12 cellular contexts compared by ENCODE assay signal in genomic region chr7:66894463-66895080, GRCh38. TPM values are rescaled to one million over a fixed set of nuclear protein-coding genes. Genes with fewer than 3 reads are reported as not detected.
DNase-seq lines count a peak whose midpoint lies in the region; ATAC-seq and TF ChIP-seq lines count a peak whose summit lies in the region.
"Had no signal": no experiment of that assay in that cellular context is flagged by ENCODE, and none has a peak within 500 bp of the region (broad histone marks: within the 10 kb centered on the region; RNA-seq: fewer than 3 reads in every experiment).

No MANE protein-coding gene starts in this region.

- no peaks in the 10 kb centered on the region for H3K27me3 ChIP-seq in endodermal cell (ENCODE audit: control insufficient read depth, insufficient read depth, low read length, poor library complexity, severe bottlenecking)
- H3K27me3 ChIP-seq in psoas muscle (ENCODE audit: insufficient read depth in 3 of 3, low read length in 2 of 3) = no peaks in the 10 kb centered on the region
- H3K27me3 ChIP-seq: sigmoid colon had no signal

- peak; percentile 18 for DNase-seq in activated naive CD4-positive, alpha-beta T cell treated with anti-CD3 and anti-CD28 coated beads for 36 hours
- no peak for DNase-seq in activated naive CD4-positive, alpha-beta T cell treated with Interleukin-2 at 50 U/mL for 16 hours
- DNase-seq in NCI-H2196 treated with DMSO at 0.1 percent for 48 hours (lab: John Stamatoyannopoulos, UW; ENCODE audit: unreplicated experiment) = peak; percentile 15
- DNase-seq in endodermal cell = peak; percentile 91
- DNase-seq in psoas muscle = no peak
- no peak for DNase-seq in NCI-H82 (lab: John Stamatoyannopoulos, UW)
- DNase-seq: activated CD4-positive, alpha-beta T cell treated with anti-CD3 and anti-CD28 coated beads for 4 hours; COR-L47; HFFc6 had no signal

- CTCF ChIA-PET in activated naive CD4-positive, alpha-beta T cell treated with anti-CD3 and anti-CD28 coated beads for 36 hours (lab: Charles Lee) = interaction anchor here (0.7 to 1.6 kb wide), 5 partner anchors 9 to 67 kb away, joined by 3 to 4 read pairs (median 4); no protein-coding TSS in a partner anchor

- H3K9ac ChIP-seq in endodermal cell (ENCODE audit: extremely low read depth, low read length, poor library complexity, severe bottlenecking) = no peak overlapping the region

- H3K27ac ChIP-seq in endodermal cell (ENCODE audit: low read depth, low read length) = no peak overlapping the region
- no peak overlapping the region for H3K27ac ChIP-seq in psoas muscle
- H3K27ac ChIP-seq: sigmoid colon had no signal

- H3K27ac Mint-ChIP-seq in activated naive CD4-positive, alpha-beta T cell treated with anti-CD3 and anti-CD28 coated beads for 36 hours = no peak overlapping the region
- H3K27ac Mint-ChIP-seq in endodermal cell = no peak overlapping the region
- H3K27ac Mint-ChIP-seq: HFFc6 had no signal

- intact Hi-C loops in activated naive CD4-positive, alpha-beta T cell treated with anti-CD3 and anti-CD28 coated beads for 36 hours (cut with micrococcal nuclease) = no loop called here
- intact Hi-C loops in psoas muscle (cut with DNase I) = no loop called here

- peaks cover 9% of the 10 kb centered on the region for H3K36me3 ChIP-seq in endodermal cell (ENCODE audit: control insufficient read depth, insufficient read depth, low read length)
- peaks cover 0 to 74% of the 10 kb centered on the region in 2 donors for H3K36me3 ChIP-seq in psoas muscle (ENCODE audit: insufficient read depth in 1 of 2, low read depth in 1 of 2)

- H3K9me3 ChIP-seq in endodermal cell (ENCODE audit: control insufficient read depth, low read length) (no peaks in the 10 kb centered on the region), psoas muscle (no peaks in the 10 kb centered on the region)
- H3K9me3 ChIP-seq: sigmoid colon had no signal

- H3K4me1 Mint-ChIP-seq in activated naive CD4-positive, alpha-beta T cell treated with anti-CD3 and anti-CD28 coated beads for 36 hours (ENCODE audit: low read depth) = no peaks in the 10 kb centered on the region
- H3K4me1 Mint-ChIP-seq in endodermal cell = peaks cover 3% of the 10 kb centered on the region

- no peaks in the 10 kb centered on the region for H3K27me3 Mint-ChIP-seq in activated naive CD4-positive, alpha-beta T cell treated with anti-CD3 and anti-CD28 coated beads for 36 hours (ENCODE audit: low read depth)
- H3K27me3 Mint-ChIP-seq in endodermal cell (ENCODE audit: insufficient read depth) = no peaks in the 10 kb centered on the region

- no peaks in the 10 kb centered on the region for H3K9me3 Mint-ChIP-seq in activated naive CD4-positive, alpha-beta T cell treated with anti-CD3 and anti-CD28 coated beads for 36 hours
- H3K9me3 Mint-ChIP-seq in endodermal cell = no peaks in the 10 kb centered on the region
- H3K9me3 Mint-ChIP-seq: HFFc6 had no signal

- H3K4me1 ChIP-seq in endodermal cell (ENCODE audit: control insufficient read depth, insufficient read depth, low read length) = no peaks in the 10 kb centered on the region
- no peaks in the 10 kb centered on the region for H3K4me1 ChIP-seq in psoas muscle
- H3K4me1 ChIP-seq: sigmoid colon had no signal

- H3K36me3 Mint-ChIP-seq in activated naive CD4-positive, alpha-beta T cell treated with anti-CD3 and anti-CD28 coated beads for 36 hours (ENCODE audit: low read depth) = peaks cover 3% of the 10 kb centered on the region
- peaks cover 11% of the 10 kb centered on the region for H3K36me3 Mint-ChIP-seq in endodermal cell (ENCODE audit: low read depth)

- H3K4me3 ChIP-seq in endodermal cell (ENCODE audit: low read length) (no peak overlapping the region), psoas muscle (no peak overlapping the region)
- H3K4me3 ChIP-seq: sigmoid colon had no signal

- H3K4me3 Mint-ChIP-seq in activated naive CD4-positive, alpha-beta T cell treated with anti-CD3 and anti-CD28 coated beads for 36 hours = no peak overlapping the region
- H3K4me3 Mint-ChIP-seq in endodermal cell = no peak overlapping the region
- H3K4me3 Mint-ChIP-seq: HFFc6 had no signal

- ATAC-seq in psoas muscle = no peak
- ATAC-seq in GM19035 (IDR thresholded peaks at IDR 0.05; ENCODE audit: unreplicated experiment) = no peak
- ATAC-seq in HG03460 (IDR thresholded peaks at IDR 0.05; ENCODE audit: unreplicated experiment) = no peak

- 33 to 35% methylated on average over 4 to 5 of the region's 5 CpGs for WGBS in endodermal cell (ENCODE audit: insufficient coverage in 1 of 2, insufficient read length in 1 of 2), 2 experiments
- WGBS in psoas muscle, 3 donors = 64 to 72% (median 68%) methylated on average over 5 of the region's 5 CpGs

- peak; percentile 70 for TF ChIP-seq CTCF in endodermal cell (conservative IDR thresholded peaks at IDR 0.05)
- TF ChIP-seq CTCF in psoas muscle (IDR thresholded peaks at IDR 0.05) = peak; percentile 22

RNA-seq across cellular contexts. Expression of gene TMEM248, which starts 26.5 kb away (rescaled TPM):
- total RNA-seq in activated naive CD4-positive, alpha-beta T cell treated with anti-CD3 and anti-CD28 coated beads for 36 hours = 10 to 100 TPM; 51.4 to 54.0 TPM
- total RNA-seq in endodermal cell (10 to 100 TPM; 77.9 to 79.8 TPM), psoas muscle (10 to 100 TPM; 33.9 to 38.6 (median 37.0) TPM)
- 46.3 TPM for polyA plus RNA-seq in endodermal cell (2013, experiment 1 of 2)
- polyA plus RNA-seq in endodermal cell (2013, experiment 2 of 2) = 47.2 TPM
- 10 to 100 TPM; 16.0 to 33.4 (median 30.6) TPM for polyA plus RNA-seq in psoas muscle

Comparison
In these comparisons a context has a peak if more than half of its experiments do, and no peak if none do; other contexts are left out.
1. DNase-seq: peak in activated naive CD4-positive, alpha-beta T cell treated with anti-CD3 and anti-CD28 coated beads for 36 hours (single experiment), NCI-H2196 treated with DMSO at 0.1 percent for 48 hours (single experiment) and endodermal cell (single experiment); none in activated naive CD4-positive, alpha-beta T cell treated with Interleukin-2 at 50 U/mL for 16 hours (single experiment), psoas muscle (0 of 2) and NCI-H82 (single experiment).